Comparison of ENCODE assay signal across 1 cellular context in genomic region chr5:181187500-181188213, GRCh38.
TF ChIP-seq lines count a peak whose summit lies in the region.

No MANE protein-coding gene starts in this region.

TF ChIP-seq in WTC11, 78 proteins besides CTCF, POLR2A, EP300 and RAD21 (continued from another document):
- TF ChIP-seq IRF1 (CRISPR knock-in tag; IDR thresholded peaks at IDR 0.05): 0 out of 2 replicates have a peak, but pooled peaks have one; percentile 49
- 0 out of 2 replicates have a peak, but pooled peaks have one; percentile 29 for TF ChIP-seq GTF2I (CRISPR knock-in tag; conservative IDR thresholded peaks at IDR 0.05)
- peak; percentile 43; the same call in 1 of the 2 replicates for TF ChIP-seq FOXP1 (CRISPR knock-in tag; IDR thresholded peaks at IDR 0.05; ENCODE audit: borderline replicate concordance)
- 0 out of 2 replicates have a peak, but pooled peaks have one; percentile 26 for TF ChIP-seq FOXP4 (CRISPR knock-in tag; IDR thresholded peaks at IDR 0.05)
